Comparison of ENCODE assay signal across 9 cellular contexts in the genomic region with DNA sequence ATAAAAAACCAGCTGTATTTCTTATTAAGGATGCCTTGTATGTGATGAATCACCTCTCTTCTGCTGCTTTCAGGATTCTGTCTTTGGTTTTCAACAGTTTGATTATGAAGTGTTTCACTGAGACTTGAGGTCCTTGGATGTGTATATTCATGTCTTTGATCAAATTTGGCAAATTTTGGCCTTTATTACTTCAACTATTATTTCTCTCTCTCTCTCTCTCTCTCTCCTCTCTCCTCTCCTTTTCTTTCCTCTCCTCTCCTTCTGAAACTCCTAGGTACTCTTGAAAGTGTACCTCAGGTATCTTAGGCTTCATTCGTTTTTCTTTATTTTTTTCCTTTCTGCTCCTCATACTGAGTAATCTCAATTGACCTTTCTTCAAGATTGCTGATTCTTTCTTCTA.
"Had no signal": no experiment of that assay in that cellular context is flagged by ENCODE, and none has a peak within 500 bp of the region (broad histone marks: within the 10 kb centered on the region; RNA-seq: fewer than 3 reads in every experiment).

No MANE protein-coding gene starts in this region.

- H3K27ac ChIP-seq: KMS-11 had no signal

- ATAC-seq: GM23338, HepG2 had no signal

- FAIRE-seq: H1, H54, HepG2 had no signal

- H3K9ac ChIP-seq: KMS-11 had no signal

- H3K4me3 Mint-ChIP-seq: GM23338, H9, HFFc6 had no signal

- H3K4me2 ChIP-seq: GM23338, KMS-11 had no signal

- DNase-seq: H9, HFFc6, Karpas-422, KBM-7 had no signal

- H3K4me3 ChIP-seq: GM23338 had no signal

- H2AFZ ChIP-seq: GM23338 had no signal

- H3K27ac Mint-ChIP-seq: GM23338, H9, HFFc6 had no signal
